Comparison of ENCODE assay signal across 1 cellular context in genomic region chr2:239316562-239317465, GRCh38.
TF ChIP-seq lines count a peak whose summit lies in the region.

No MANE protein-coding gene starts in this region.

TF ChIP-seq in K562, 482 proteins besides CTCF, POLR2A, EP300 and RAD21 (continued from another document and continues in another):
- TF ChIP-seq, protein P1, sequence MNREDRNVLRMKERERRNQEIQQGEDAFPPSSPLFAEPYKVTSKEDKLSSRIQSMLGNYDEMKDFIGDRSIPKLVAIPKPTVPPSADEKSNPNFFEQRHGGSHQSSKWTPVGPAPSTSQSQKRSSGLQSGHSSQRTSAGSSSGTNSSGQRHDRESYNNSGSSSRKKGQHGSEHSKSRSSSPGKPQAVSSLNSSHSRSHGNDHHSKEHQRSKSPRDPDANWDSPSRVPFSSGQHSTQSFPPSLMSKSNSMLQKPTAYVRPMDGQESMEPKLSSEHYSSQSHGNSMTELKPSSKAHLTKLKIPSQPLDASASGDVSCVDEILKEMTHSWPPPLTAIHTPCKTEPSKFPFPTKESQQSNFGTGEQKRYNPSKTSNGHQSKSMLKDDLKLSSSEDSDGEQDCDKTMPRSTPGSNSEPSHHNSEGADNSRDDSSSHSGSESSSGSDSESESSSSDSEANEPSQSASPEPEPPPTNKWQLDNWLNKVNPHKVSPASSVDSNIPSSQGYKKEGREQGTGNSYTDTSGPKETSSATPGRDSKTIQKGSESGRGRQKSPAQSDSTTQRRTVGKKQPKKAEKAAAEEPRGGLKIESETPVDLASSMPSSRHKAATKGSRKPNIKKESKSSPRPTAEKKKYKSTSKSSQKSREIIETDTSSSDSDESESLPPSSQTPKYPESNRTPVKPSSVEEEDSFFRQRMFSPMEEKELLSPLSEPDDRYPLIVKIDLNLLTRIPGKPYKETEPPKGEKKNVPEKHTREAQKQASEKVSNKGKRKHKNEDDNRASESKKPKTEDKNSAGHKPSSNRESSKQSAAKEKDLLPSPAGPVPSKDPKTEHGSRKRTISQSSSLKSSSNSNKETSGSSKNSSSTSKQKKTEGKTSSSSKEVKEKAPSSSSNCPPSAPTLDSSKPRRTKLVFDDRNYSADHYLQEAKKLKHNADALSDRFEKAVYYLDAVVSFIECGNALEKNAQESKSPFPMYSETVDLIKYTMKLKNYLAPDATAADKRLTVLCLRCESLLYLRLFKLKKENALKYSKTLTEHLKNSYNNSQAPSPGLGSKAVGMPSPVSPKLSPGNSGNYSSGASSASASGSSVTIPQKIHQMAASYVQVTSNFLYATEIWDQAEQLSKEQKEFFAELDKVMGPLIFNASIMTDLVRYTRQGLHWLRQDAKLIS (CRISPR knock-in tag; IDR thresholded peaks at IDR 0.05) = no peak
- peak; percentile 25; the same call in 1 of the 2 replicates for TF ChIP-seq L3MBTL2 (IDR thresholded peaks at IDR 0.05)
- TF ChIP-seq ZNF140 (CRISPR knock-in tag; IDR thresholded peaks at IDR 0.05) = no peak
- TF ChIP-seq SAFB2 (IDR thresholded peaks at IDR 0.05; ENCODE audit: borderline replicate concordance, low read depth, low read length, severe bottlenecking) = no peak
- TF ChIP-seq ZNF121 (CRISPR knock-in tag; conservative IDR thresholded peaks at IDR 0.05) = no peak
- no peak for TF ChIP-seq HDAC6 (IDR thresholded peaks at IDR 0.05; ENCODE audit: low read depth, low read length)
- TF ChIP-seq KDM2B (CRISPR knock-in tag; IDR thresholded peaks at IDR 0.05) = no peak
- TF ChIP-seq, protein P2, sequence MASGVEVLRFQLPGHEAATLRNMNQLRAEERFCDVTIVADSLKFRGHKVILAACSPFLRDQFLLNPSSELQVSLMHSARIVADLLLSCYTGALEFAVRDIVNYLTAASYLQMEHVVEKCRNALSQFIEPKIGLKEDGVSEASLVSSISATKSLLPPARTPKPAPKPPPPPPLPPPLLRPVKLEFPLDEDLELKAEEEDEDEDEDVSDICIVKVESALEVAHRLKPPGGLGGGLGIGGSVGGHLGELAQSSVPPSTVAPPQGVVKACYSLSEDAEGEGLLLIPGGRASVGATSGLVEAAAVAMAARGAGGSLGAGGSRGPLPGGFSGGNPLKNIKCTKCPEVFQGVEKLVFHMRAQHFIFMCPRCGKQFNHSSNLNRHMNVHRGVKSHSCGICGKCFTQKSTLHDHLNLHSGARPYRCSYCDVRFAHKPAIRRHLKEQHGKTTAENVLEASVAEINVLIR (CRISPR knock-in tag; IDR thresholded peaks at IDR 0.05) = no peak
- TF ChIP-seq GTF2E2 (tag; IDR thresholded peaks at IDR 0.05) = no peak
- TF ChIP-seq PHF20 (IDR thresholded peaks at IDR 0.05; ENCODE audit: partially characterized antibody) = no peak
- no peak for TF ChIP-seq JUNB (CRISPR knock-in tag; conservative IDR thresholded peaks at IDR 0.05)
- TF ChIP-seq KLF6 (CRISPR knock-in tag; IDR thresholded peaks at IDR 0.05; ENCODE audit: borderline replicate concordance) = no peak
- TF ChIP-seq ZBTB49 (CRISPR knock-in tag; IDR thresholded peaks at IDR 0.05; ENCODE audit: borderline replicate concordance) = no peak
- TF ChIP-seq, protein P3, sequence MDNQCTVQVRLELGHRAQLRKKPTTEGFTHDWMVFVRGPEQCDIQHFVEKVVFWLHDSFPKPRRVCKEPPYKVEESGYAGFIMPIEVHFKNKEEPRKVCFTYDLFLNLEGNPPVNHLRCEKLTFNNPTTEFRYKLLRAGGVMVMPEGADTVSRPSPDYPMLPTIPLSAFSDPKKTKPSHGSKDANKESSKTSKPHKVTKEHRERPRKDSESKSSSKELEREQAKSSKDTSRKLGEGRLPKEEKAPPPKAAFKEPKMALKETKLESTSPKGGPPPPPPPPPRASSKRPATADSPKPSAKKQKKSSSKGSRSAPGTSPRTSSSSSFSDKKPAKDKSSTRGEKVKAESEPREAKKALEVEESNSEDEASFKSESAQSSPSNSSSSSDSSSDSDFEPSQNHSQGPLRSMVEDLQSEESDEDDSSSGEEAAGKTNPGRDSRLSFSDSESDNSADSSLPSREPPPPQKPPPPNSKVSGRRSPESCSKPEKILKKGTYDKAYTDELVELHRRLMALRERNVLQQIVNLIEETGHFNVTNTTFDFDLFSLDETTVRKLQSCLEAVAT (IDR thresholded peaks at IDR 0.05) = no peak
- peak; percentile 52; the same call in 1 of the 2 replicates for TF ChIP-seq MAX (CRISPR knock-in tag; IDR thresholded peaks at IDR 0.05)
- no peak for TF ChIP-seq USF2 (CRISPR knock-in tag; IDR thresholded peaks at IDR 0.05)
- no peak for TF ChIP-seq BRCA1 (IDR thresholded peaks at IDR 0.05)
- TF ChIP-seq BRCA1 (CRISPR knock-in tag; IDR thresholded peaks at IDR 0.05) = no peak
- TF ChIP-seq ZNF311 (CRISPR knock-in tag; IDR thresholded peaks at IDR 0.05) = no peak
- TF ChIP-seq MCM2 (IDR thresholded peaks at IDR 0.05; ENCODE audit: low read depth) = no peak
- TF ChIP-seq ZNF79 (CRISPR knock-in tag; IDR thresholded peaks at IDR 0.05; ENCODE audit: low read depth) = no peak
- no peak for TF ChIP-seq FOS (IDR thresholded peaks at IDR 0.05; ENCODE audit: extremely low read depth, insufficient read length)
- no peak for TF ChIP-seq MEF2D (tag; conservative IDR thresholded peaks at IDR 0.05; ENCODE audit: low read depth)
- TF ChIP-seq, protein P4, sequence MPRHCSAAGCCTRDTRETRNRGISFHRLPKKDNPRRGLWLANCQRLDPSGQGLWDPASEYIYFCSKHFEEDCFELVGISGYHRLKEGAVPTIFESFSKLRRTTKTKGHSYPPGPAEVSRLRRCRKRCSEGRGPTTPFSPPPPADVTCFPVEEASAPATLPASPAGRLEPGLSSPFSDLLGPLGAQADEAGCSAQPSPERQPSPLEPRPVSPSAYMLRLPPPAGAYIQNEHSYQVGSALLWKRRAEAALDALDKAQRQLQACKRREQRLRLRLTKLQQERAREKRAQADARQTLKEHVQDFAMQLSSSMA (CRISPR knock-in tag; IDR thresholded peaks at IDR 0.05) = no peak
- TF ChIP-seq TFAM (CRISPR knock-in tag; conservative IDR thresholded peaks at IDR 0.05) = no peak
- no peak for TF ChIP-seq ZBTB5 (IDR thresholded peaks at IDR 0.05)
- no peak for TF ChIP-seq PTRF (tag; IDR thresholded peaks at IDR 0.05)
- no peak for TF ChIP-seq ZNF668 (CRISPR knock-in tag; IDR thresholded peaks at IDR 0.05)
- no peak for TF ChIP-seq ZNF395 (CRISPR knock-in tag; IDR thresholded peaks at IDR 0.05)
- TF ChIP-seq SMAD3 (CRISPR knock-in tag; conservative IDR thresholded peaks at IDR 0.05) = no peak
- TF ChIP-seq, protein P5, sequence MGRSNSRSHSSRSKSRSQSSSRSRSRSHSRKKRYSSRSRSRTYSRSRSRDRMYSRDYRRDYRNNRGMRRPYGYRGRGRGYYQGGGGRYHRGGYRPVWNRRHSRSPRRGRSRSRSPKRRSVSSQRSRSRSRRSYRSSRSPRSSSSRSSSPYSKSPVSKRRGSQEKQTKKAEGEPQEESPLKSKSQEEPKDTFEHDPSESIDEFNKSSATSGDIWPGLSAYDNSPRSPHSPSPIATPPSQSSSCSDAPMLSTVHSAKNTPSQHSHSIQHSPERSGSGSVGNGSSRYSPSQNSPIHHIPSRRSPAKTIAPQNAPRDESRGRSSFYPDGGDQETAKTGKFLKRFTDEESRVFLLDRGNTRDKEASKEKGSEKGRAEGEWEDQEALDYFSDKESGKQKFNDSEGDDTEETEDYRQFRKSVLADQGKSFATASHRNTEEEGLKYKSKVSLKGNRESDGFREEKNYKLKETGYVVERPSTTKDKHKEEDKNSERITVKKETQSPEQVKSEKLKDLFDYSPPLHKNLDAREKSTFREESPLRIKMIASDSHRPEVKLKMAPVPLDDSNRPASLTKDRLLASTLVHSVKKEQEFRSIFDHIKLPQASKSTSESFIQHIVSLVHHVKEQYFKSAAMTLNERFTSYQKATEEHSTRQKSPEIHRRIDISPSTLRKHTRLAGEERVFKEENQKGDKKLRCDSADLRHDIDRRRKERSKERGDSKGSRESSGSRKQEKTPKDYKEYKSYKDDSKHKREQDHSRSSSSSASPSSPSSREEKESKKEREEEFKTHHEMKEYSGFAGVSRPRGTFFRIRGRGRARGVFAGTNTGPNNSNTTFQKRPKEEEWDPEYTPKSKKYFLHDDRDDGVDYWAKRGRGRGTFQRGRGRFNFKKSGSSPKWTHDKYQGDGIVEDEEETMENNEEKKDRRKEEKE (IDR thresholded peaks at IDR 0.05; ENCODE audit: borderline replicate concordance in 1 of 2, control insufficient read depth in 1 of 2, low read depth in 2 of 2, low read length in 1 of 2) = no peak
- TF ChIP-seq ZC3H4 (CRISPR knock-in tag; IDR thresholded peaks at IDR 0.05; ENCODE audit: borderline replicate concordance) = no peak
- TF ChIP-seq U2AF1 (optimal IDR thresholded peaks at IDR 0.05; ENCODE audit: low read depth, low read length) = no peak
- peak; percentile 66 for TF ChIP-seq TBP (optimal IDR thresholded peaks at IDR 0.05; ENCODE audit: low read depth, low read length)
- TF ChIP-seq, protein P6, sequence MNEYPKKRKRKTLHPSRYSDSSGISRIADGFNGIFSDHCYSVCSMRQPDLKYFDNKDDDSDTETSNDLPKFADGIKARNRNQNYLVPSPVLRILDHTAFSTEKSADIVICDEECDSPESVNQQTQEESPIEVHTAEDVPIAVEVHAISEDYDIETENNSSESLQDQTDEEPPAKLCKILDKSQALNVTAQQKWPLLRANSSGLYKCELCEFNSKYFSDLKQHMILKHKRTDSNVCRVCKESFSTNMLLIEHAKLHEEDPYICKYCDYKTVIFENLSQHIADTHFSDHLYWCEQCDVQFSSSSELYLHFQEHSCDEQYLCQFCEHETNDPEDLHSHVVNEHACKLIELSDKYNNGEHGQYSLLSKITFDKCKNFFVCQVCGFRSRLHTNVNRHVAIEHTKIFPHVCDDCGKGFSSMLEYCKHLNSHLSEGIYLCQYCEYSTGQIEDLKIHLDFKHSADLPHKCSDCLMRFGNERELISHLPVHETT (CRISPR knock-in tag; conservative IDR thresholded peaks at IDR 0.05 in 1 of 2, IDR thresholded peaks at IDR 0.05 in 1 of 2) = no peak
- no peak for TF ChIP-seq ZFP91 (CRISPR knock-in tag; IDR thresholded peaks at IDR 0.05)
- no peak for TF ChIP-seq HNRNPK (IDR thresholded peaks at IDR 0.05; ENCODE audit: low read depth, low read length, poor library complexity, severe bottlenecking)
- no peak for TF ChIP-seq MTA1 (IDR thresholded peaks at IDR 0.05; ENCODE audit: borderline replicate concordance)
- TF ChIP-seq WHSC1 (IDR thresholded peaks at IDR 0.05; ENCODE audit: low read length) = no peak
- no peak for TF ChIP-seq FOXM1 (IDR thresholded peaks at IDR 0.05; ENCODE audit: low read depth)
- no peak for TF ChIP-seq FOXM1 (CRISPR knock-in tag; IDR thresholded peaks at IDR 0.05; ENCODE audit: low read depth)
- no peak for TF ChIP-seq ZNF699 (CRISPR knock-in tag; IDR thresholded peaks at IDR 0.05; ENCODE audit: insufficient replicate concordance)
- TF ChIP-seq IFI16 (CRISPR knock-in tag; IDR thresholded peaks at IDR 0.05) = no peak
